Comparison of ENCODE assay signal across 8 cellular contexts in genomic region chr6:140809694-140810101, GRCh38.
DNase-seq lines count a peak whose midpoint lies in the region; ATAC-seq and TF ChIP-seq lines count a peak whose summit lies in the region.

No MANE protein-coding gene starts in this region.

- H3K9ac ChIP-seq in OCI-LY1 (ENCODE audit: low read length), result no peak overlapping the region

- no peaks in the 10 kb centered on the region for H3K36me3 Mint-ChIP-seq in stimulated activated naive CD8-positive, alpha-beta T cell treated with anti-CD3 and anti-CD28 coated beads, Interleukin-15, Interleukin-2, amounts not matched to agents 100 ng/mL and 50 ng/mL, for 24 hours (ENCODE audit: low read depth)

- H3K4me3 ChIP-seq in right atrium auricular region (no peak overlapping the region), OCI-LY1 (ENCODE audit: low read depth, low read length, poor library complexity, severe bottlenecking) (no peak overlapping the region)

- H3K4me1 Mint-ChIP-seq in stimulated activated naive CD8-positive, alpha-beta T cell treated with anti-CD3 and anti-CD28 coated beads, Interleukin-15, Interleukin-2, amounts not matched to agents 100 ng/mL and 50 ng/mL, for 24 hours (ENCODE audit: low read depth), result peaks cover 8% of the 10 kb centered on the region

- no peak overlapping the region for H3K4me3 Mint-ChIP-seq in stimulated activated naive CD8-positive, alpha-beta T cell treated with anti-CD3 and anti-CD28 coated beads, Interleukin-15, Interleukin-2, amounts not matched to agents 100 ng/mL and 50 ng/mL, for 24 hours

- no peak for TF ChIP-seq CTCF in right atrium auricular region (IDR thresholded peaks at IDR 0.05)
- no peak for TF ChIP-seq CTCF in OCI-LY1 (IDR thresholded peaks at IDR 0.05; ENCODE audit: low read length)

- H3K9me3 ChIP-seq in right atrium auricular region (no peaks in the 10 kb centered on the region), OCI-LY1 (ENCODE audit: low read length) (no peaks in the 10 kb centered on the region)

- no peak for DNase-seq in Right ventricle myocardium superior
- no peak for DNase-seq in right atrium auricular region (ENCODE audit: low spot score)
- no peak for DNase-seq in NCI-H2196 treated with DMSO at 0.1 percent for 48 hours (lab: John Stamatoyannopoulos, UW; ENCODE audit: unreplicated experiment)
- no peak for DNase-seq in foreskin melanocyte

- no peak overlapping the region for H3K27ac ChIP-seq in right atrium auricular region
- H3K27ac ChIP-seq in OCI-LY1 (ENCODE audit: low read depth, low read length, poor library complexity, severe bottlenecking), result no peak overlapping the region

- H3K4me2 ChIP-seq in OCI-LY1 (ENCODE audit: low read length), result no peak overlapping the region

- ATAC-seq in Right ventricle myocardium superior (ENCODE audit: poor library complexity), result peak; percentile 57
- peak; percentile 75 for ATAC-seq in HG02943 (IDR thresholded peaks at IDR 0.05; ENCODE audit: low read depth, unreplicated experiment)
- ATAC-seq in HG03108 (IDR thresholded peaks at IDR 0.05; ENCODE audit: unreplicated experiment), result no peak

- H3K27me3 Mint-ChIP-seq in stimulated activated naive CD8-positive, alpha-beta T cell treated with anti-CD3 and anti-CD28 coated beads, Interleukin-15, Interleukin-2, amounts not matched to agents 100 ng/mL and 50 ng/mL, for 24 hours, result peaks cover 9% of the 10 kb centered on the region

- no peaks in the 10 kb centered on the region for H3F3A ChIP-seq in OCI-LY1 (ENCODE audit: insufficient read depth, low read length)

- H3K4me1 ChIP-seq in right atrium auricular region (no peaks in the 10 kb centered on the region), OCI-LY1 (ENCODE audit: insufficient read depth, low read length, severe bottlenecking) (peaks cover 9% of the 10 kb centered on the region)

- peak overlapping the region; percentile 16 for H3K27ac Mint-ChIP-seq in stimulated activated naive CD8-positive, alpha-beta T cell treated with anti-CD3 and anti-CD28 coated beads, Interleukin-15, Interleukin-2, amounts not matched to agents 100 ng/mL and 50 ng/mL, for 24 hours

- no peaks in the 10 kb centered on the region for H3K9me2 ChIP-seq in OCI-LY1 (ENCODE audit: low read depth, low read length)

- H3K27me3 ChIP-seq in right atrium auricular region (no peaks in the 10 kb centered on the region), OCI-LY1 (ENCODE audit: insufficient read depth, low read length) (no peaks in the 10 kb centered on the region)

- H3K9me3 Mint-ChIP-seq in stimulated activated naive CD8-positive, alpha-beta T cell treated with anti-CD3 and anti-CD28 coated beads, Interleukin-15, Interleukin-2, amounts not matched to agents 100 ng/mL and 50 ng/mL, for 24 hours, result no peaks in the 10 kb centered on the region

- intact Hi-C loops in Right ventricle myocardium superior (cut with DNase I), result no loop called here

- H3K36me3 ChIP-seq in right atrium auricular region, result no peaks in the 10 kb centered on the region
- H3K36me3 ChIP-seq in OCI-LY1 (ENCODE audit: insufficient read depth, low read length), result no peaks in the 10 kb centered on the region

- H3K79me2 ChIP-seq in OCI-LY1 (ENCODE audit: insufficient read depth, low read length), result no peaks in the 10 kb centered on the region

- 0 out of 2 replicates have a peak overlapping the region, but pooled peaks have one; percentile 56 for H2AFZ ChIP-seq in OCI-LY1 (ENCODE audit: low read length)

- H4K20me1 ChIP-seq in OCI-LY1 (ENCODE audit: insufficient read depth, low read length), result no peaks in the 10 kb centered on the region
